1 cellular context compared by ENCODE assay signal in genomic region chr5:138018844-138019243, GRCh38.
TF ChIP-seq lines count a peak whose summit lies in the region.

No MANE protein-coding gene starts in this region.

TF ChIP-seq in GM12878, 131 proteins besides CTCF, POLR2A, EP300 and RAD21:
- TF ChIP-seq CEBPZ (IDR thresholded peaks at IDR 0.05; ENCODE audit: low read depth, low read length) = no peak
- no peak for TF ChIP-seq IRF3 (IDR thresholded peaks at IDR 0.05)
- no peak for TF ChIP-seq SRF (IDR thresholded peaks at IDR 0.05; ENCODE audit: low read depth in 2 of 2, low read length in 2 of 2)
- no peak for TF ChIP-seq SMARCA5 (IDR thresholded peaks at IDR 0.05)
- TF ChIP-seq ZSCAN29 (IDR thresholded peaks at IDR 0.05) = no peak
- no peak for TF ChIP-seq RUNX3 (IDR thresholded peaks at IDR 0.05; ENCODE audit: low read length)
